Comparison of ENCODE assay signal across 10 cellular contexts in the genomic region with DNA sequence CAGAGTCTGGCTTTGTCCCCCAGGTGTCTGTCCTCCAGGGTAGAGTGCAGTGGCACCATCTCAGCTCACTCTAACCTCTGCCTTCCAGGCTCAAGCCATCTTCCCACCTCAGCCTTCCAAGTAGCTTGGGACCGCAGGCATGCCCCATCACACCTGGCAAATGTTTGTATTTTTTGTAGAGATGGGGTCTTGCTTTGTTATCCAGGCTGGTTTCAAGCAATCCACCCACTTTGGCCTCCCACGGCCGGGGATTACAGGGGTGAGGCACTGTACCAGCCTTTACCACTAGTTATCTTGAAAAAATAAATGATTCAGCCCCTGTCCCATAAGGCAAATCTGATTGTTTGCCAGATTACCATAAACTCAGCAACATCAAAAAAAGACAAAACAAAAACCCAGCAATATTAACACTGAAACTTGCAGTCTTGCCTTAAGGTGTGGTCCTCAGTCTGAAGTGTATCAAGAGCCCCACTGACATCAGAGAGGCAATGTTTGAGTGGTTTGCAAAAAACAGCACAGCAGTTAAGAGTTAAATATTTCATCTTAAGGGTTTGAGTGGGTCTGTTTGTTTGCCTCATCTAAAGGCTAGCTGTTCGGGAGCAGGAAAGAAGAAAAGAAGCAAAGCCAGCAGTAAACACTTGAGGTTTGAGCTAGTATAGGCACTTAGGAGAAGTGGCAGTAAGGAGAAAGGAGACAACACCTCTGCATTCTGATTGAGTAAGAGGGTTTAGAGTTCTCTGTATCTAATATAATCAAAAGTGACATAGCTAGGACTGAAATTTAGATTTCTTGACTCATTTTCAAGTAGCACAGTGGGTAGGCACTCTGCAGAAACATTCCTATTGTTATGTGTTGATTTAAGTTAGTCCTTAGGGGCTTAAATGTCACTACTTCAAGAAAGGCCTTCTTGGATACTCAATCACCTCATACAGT. TPM values are rescaled to one million over a fixed set of nuclear protein-coding genes. Genes with fewer than 3 reads are reported as not detected.
DNase-seq lines count a peak whose midpoint lies in the region; ATAC-seq, FAIRE-seq and TF ChIP-seq lines count a peak whose summit lies in the region.
"Had no signal": no experiment of that assay in that cellular context is flagged by ENCODE, and none has a peak within 500 bp of the region (broad histone marks: within the 10 kb centered on the region; RNA-seq: fewer than 3 reads in every experiment).

No MANE protein-coding gene starts in this region.

- peaks cover 29 to 79% (median 66%) of the 10 kb centered on the region in 4 donors for H3K4me1 Mint-ChIP-seq in CD4-positive, CD25-positive, alpha-beta regulatory T cell
- peaks cover 57% of the 10 kb centered on the region for H3K4me1 Mint-ChIP-seq in WTC11

- peak overlapping the region; percentile 24 for H3K27ac ChIP-seq in CD4-positive, CD25-positive, alpha-beta regulatory T cell (ENCODE audit: insufficient read depth, low read length, poor library complexity, severe bottlenecking)
- peak overlapping the region in 1 of 2 donors; percentile 67 for H3K27ac ChIP-seq in lung (ENCODE audit: low read depth in 1 of 2, low read length in 1 of 2)

- H3K4me1 ChIP-seq in CD4-positive, CD25-positive, alpha-beta regulatory T cell (ENCODE audit: control insufficient read depth, insufficient read depth, low read length, poor library complexity, severe bottlenecking) = peaks cover 19% of the 10 kb centered on the region
- H3K4me1 ChIP-seq in lung (ENCODE audit: control insufficient read depth in 2 of 2, insufficient read depth in 2 of 2, low read length in 2 of 2) = peaks cover 15 to 23% of the 10 kb centered on the region in 2 donors

- no peak for TF ChIP-seq CTCF in WTC11 (IDR thresholded peaks at IDR 0.05)
- TF ChIP-seq CTCF in lung (IDR thresholded peaks at IDR 0.05; ENCODE audit: control extremely low read depth, extremely low read depth) = no peak

- no peaks in the 10 kb centered on the region for H3K9me3 Mint-ChIP-seq in CD4-positive, CD25-positive, alpha-beta regulatory T cell
- H3K9me3 Mint-ChIP-seq in WTC11 = no peaks in the 10 kb centered on the region

- whole genome bisulfite sequencing in lung, 2 donors = 48 to 72% methylated on average over 4 of the region's 4 CpGs

- H3K27ac Mint-ChIP-seq in CD4-positive, CD25-positive, alpha-beta regulatory T cell = peak overlapping the region; percentile 18 to 79 (median 37)
- H3K27ac Mint-ChIP-seq in WTC11 = peak overlapping the region; percentile 46

- no peaks in the 10 kb centered on the region for H3K27me3 ChIP-seq in CD4-positive, CD25-positive, alpha-beta regulatory T cell (ENCODE audit: control insufficient read depth, insufficient read depth, low read length)
- H3K27me3 ChIP-seq in lung (ENCODE audit: control insufficient read depth, insufficient read depth) = no peaks in the 10 kb centered on the region

- H3K4me3 Mint-ChIP-seq in CD4-positive, CD25-positive, alpha-beta regulatory T cell = peak overlapping the region in 3 of 4 donors; percentile 13 to 59 (median 35)
- no peak overlapping the region for H3K4me3 Mint-ChIP-seq in WTC11

- no peaks in the 10 kb centered on the region for H3K36me3 ChIP-seq in CD4-positive, CD25-positive, alpha-beta regulatory T cell (ENCODE audit: control insufficient read depth, insufficient read depth, low read length)
- H3K36me3 ChIP-seq in lung (ENCODE audit: control insufficient read depth in 2 of 2, insufficient read depth in 2 of 2, low read length in 2 of 2) = no peaks in the 10 kb centered on the region

- peak overlapping the region; percentile 42 for H3K4me3 ChIP-seq in CD4-positive, CD25-positive, alpha-beta regulatory T cell (ENCODE audit: low read depth, low read length)
- H3K4me3 ChIP-seq in lung = peak overlapping the region; percentile 9

- no peaks in the 10 kb centered on the region for H3K27me3 Mint-ChIP-seq in CD4-positive, CD25-positive, alpha-beta regulatory T cell
- no peaks in the 10 kb centered on the region for H3K27me3 Mint-ChIP-seq in WTC11 (ENCODE audit: low read depth)

- CTCF ChIA-PET in WTC11 (lab: Charles Lee) = interaction anchor here (1.5 kb wide), 1 partner anchor 25 kb away, joined by 4 read pairs; no protein-coding TSS in a partner anchor

- peak in 1 of 3 donors; percentile 40 for DNase-seq in CD4-positive, CD25-positive, alpha-beta regulatory T cell
- DNase-seq in GM19239 (ENCODE audit: insufficient read length, low spot score) (no peak), WTC11 (ENCODE audit: low spot score) (no peak), lung (ENCODE audit: low spot score) (peak; percentile 43), inferior parietal cortex (ENCODE audit: extremely low spot score) (no peak), CD1c-positive myeloid dendritic cell (ENCODE audit: extremely low spot score) (no peak), midbrain (lab: John Stamatoyannopoulos, UW) (no peak)
- DNase-seq: activated CD4-positive, CD25-positive, alpha-beta regulatory T cell treated with anti-CD3 and anti-CD28 coated beads, Interleukin-2, amount 50 U/mL, for 72 hours; NCI-H446 treated with DMSO at 0.1 percent for 48 hours had no signal

- no peak for ATAC-seq in CD4-positive, CD25-positive, alpha-beta regulatory T cell (ENCODE audit: low read depth in 2 of 2)
- ATAC-seq in WTC11 (peak; percentile 46), lung (ENCODE audit: insufficient read depth, low FRiP score) (peak; percentile 73), HG02852 (IDR thresholded peaks at IDR 0.05; ENCODE audit: unreplicated experiment) (no peak)

- peaks cover 3% of the 10 kb centered on the region for H3K36me3 Mint-ChIP-seq in CD4-positive, CD25-positive, alpha-beta regulatory T cell
- H3K36me3 Mint-ChIP-seq in WTC11 = no peaks in the 10 kb centered on the region

- POLR2A ChIA-PET in WTC11 (lab: Charles Lee) = no interaction called here

- peak; percentile 54 for FAIRE-seq in GM19239 (lab: Jason Lieb, UNC)

- no peaks in the 10 kb centered on the region for H3K9me3 ChIP-seq in CD4-positive, CD25-positive, alpha-beta regulatory T cell (ENCODE audit: control insufficient read depth in 2 of 2, low read length in 2 of 2)
- H3K9me3 ChIP-seq in lung (ENCODE audit: control insufficient read depth in 2 of 2, insufficient read depth in 1 of 2, low read length in 1 of 2) = no peaks in the 10 kb centered on the region

TF ChIP-seq in WTC11, 78 proteins besides CTCF, POLR2A, EP300 and RAD21:
- TF ChIP-seq, protein P1, sequence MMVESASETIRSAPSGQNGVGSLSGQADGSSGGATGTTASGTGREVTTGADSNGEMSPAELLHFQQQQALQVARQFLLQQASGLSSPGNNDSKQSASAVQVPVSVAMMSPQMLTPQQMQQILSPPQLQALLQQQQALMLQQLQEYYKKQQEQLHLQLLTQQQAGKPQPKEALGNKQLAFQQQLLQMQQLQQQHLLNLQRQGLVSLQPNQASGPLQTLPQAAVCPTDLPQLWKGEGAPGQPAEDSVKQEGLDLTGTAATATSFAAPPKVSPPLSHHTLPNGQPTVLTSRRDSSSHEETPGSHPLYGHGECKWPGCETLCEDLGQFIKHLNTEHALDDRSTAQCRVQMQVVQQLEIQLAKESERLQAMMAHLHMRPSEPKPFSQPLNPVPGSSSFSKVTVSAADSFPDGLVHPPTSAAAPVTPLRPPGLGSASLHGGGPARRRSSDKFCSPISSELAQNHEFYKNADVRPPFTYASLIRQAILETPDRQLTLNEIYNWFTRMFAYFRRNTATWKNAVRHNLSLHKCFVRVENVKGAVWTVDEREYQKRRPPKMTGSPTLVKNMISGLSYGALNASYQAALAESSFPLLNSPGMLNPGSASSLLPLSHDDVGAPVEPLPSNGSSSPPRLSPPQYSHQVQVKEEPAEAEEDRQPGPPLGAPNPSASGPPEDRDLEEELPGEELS (CRISPR knock-in tag; IDR thresholded peaks at IDR 0.05) = no peak
- TF ChIP-seq, protein P2, sequence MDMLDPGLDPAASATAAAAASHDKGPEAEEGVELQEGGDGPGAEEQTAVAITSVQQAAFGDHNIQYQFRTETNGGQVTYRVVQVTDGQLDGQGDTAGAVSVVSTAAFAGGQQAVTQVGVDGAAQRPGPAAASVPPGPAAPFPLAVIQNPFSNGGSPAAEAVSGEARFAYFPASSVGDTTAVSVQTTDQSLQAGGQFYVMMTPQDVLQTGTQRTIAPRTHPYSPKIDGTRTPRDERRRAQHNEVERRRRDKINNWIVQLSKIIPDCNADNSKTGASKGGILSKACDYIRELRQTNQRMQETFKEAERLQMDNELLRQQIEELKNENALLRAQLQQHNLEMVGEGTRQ (CRISPR knock-in tag; IDR thresholded peaks at IDR 0.05) = no peak

RNA-seq across cellular contexts. Expression of a gene that starts 26.3 kb away (rescaled TPM):
- total RNA-seq in CD4-positive, CD25-positive, alpha-beta regulatory T cell = 99.3 TPM
- 10 to 100 TPM; 51.1 to 56.8 (median 54.5) TPM for polyA plus RNA-seq in CD4-positive, CD25-positive, alpha-beta regulatory T cell
- total RNA-seq in WTC11 (2021) = 18.0 to 22.4 TPM (median 18.0 TPM) in 3 replicates
- total RNA-seq in lung = 100 to 1,000 TPM in 1 of 2 donors, 10 to 100 TPM in 1; 73.2 to 132 TPM
- polyA plus RNA-seq in lung = 10 to 100 TPM; 12.8 to 35.4 TPM

RNA-seq across cellular contexts. Expression of a gene that starts 39.1 kb away (rescaled TPM):
- 43.0 TPM for total RNA-seq in CD4-positive, CD25-positive, alpha-beta regulatory T cell
- 10 to 100 TPM; 54.2 to 67.4 (median 57.5) TPM for polyA plus RNA-seq in CD4-positive, CD25-positive, alpha-beta regulatory T cell
- total RNA-seq in WTC11 (2021) (23.5 to 28.3 TPM (median 23.5 TPM) in 3 replicates), lung (100 to 1,000 TPM in 1 of 2 donors, 10 to 100 TPM in 1; 84.2 to 108 TPM)
- polyA plus RNA-seq in lung = 10 to 100 TPM; 58.9 to 65.4 TPM

Comparison
In these comparisons a context has a peak if more than half of its experiments do, and no peak if none do; other contexts are left out.
1. ATAC-seq: peak in WTC11 (single experiment) and lung (single experiment); none in CD4-positive, CD25-positive, alpha-beta regulatory T cell (0 of 2) and HG02852 (single experiment).